In the genomic region with DNA sequence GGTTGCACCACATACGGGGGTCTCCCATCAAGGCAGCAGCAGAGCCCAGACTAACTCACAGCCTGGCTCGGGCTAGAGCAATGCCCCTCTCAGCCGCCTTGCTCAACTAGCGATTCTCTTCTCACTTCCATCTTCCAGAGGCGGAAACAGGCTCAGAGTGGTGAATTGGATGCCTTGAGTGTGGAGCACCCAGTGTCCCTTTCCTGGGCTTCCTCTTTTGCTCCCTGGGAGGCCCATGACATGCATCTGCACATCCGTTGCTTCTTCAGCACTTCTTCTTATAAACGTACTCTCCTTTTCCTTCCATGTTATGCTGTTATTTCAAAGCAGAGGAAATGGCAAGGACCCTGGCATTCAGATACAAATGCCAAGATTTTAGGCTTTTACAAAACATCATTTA, we compare ENCODE assay signal across 15 cellular contexts.
"Had no signal": no experiment of that assay in that cellular context is flagged by ENCODE, and none has a peak within 500 bp of the region (broad histone marks: within the 10 kb centered on the region; RNA-seq: fewer than 3 reads in every experiment).

No MANE protein-coding gene starts in this region.

- DNase-seq: activated B cell treated with CpG ODN at 0.5 μM for 24 hours; activated CD4-positive, alpha-beta T cell treated with anti-CD3 and anti-CD28 coated beads, Interleukin-2, amount 50 U/mL, for 1 hour; activated naive CD4-positive, alpha-beta T cell treated with anti-CD3 and anti-CD28 coated beads, Interleukin-2, amount 10 ng/mL, durations not matched to agents 7 days and 5 days; activated T-cell treated with anti-CD3 and anti-CD28 coated beads for 4 hours; caudate nucleus; cortex of kidney; effector memory CD8-positive, alpha-beta T cell; kidney glomerular epithelial cell; lower lobe of right lung; stimulated activated naive CD4-positive, alpha-beta T cell; substantia nigra had no signal

- H3K4me3 ChIP-seq: lower lobe of right lung, upper lobe of left lung had no signal

- H3K36me3 ChIP-seq: lower lobe of right lung, neutrophil, upper lobe of left lung had no signal

- H3K9me3 ChIP-seq: lower lobe of right lung, neutrophil, upper lobe of left lung had no signal

- ATAC-seq: activated T-helper 17 cell treated with anti-CD3 and anti-CD28 coated beads, Interleukin-2, amount 50 U/mL, for 72 hours; effector memory CD8-positive, alpha-beta T cell; right cardiac atrium had no signal

- H3K27ac ChIP-seq: lower lobe of right lung, neutrophil, upper lobe of left lung had no signal
